1 cellular context compared by ENCODE assay signal in genomic region chr19:1141944-1142343, GRCh38.
TF ChIP-seq lines count a peak whose summit lies in the region.

No MANE protein-coding gene starts in this region.

TF ChIP-seq in GM12878, 131 proteins besides CTCF, POLR2A, EP300 and RAD21 (continued from another document):
- no peak for TF ChIP-seq ZBTB33 (IDR thresholded peaks at IDR 0.05)
